Comparison of ENCODE assay signal across 23 cellular contexts in the genomic region with DNA sequence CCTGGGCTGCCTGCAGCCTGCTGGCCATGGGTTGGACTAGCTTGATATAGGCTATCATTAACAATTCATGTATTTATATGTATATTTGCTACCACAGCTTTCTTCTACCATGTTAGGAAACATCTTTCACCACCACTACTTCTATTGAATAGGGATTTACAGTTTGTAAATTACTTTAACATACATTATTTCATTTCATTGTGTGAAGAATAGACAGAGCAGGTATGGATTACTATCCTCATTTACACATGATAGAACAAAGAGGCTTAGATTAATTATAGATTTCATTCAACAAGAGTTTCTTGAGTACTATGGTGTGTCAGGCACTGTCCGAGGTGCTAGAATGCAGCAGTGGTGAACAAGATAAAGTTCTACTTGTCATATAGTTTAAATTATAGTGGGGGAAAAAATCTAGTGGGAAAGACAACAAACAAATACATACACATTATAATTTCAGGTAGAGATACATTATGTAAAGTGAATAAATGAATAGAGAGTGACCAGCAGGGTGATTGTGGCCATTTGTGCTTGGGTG. TPM values are rescaled to one million over a fixed set of nuclear protein-coding genes. Genes with fewer than 3 reads are reported as not detected.
DNase-seq lines count a peak whose midpoint lies in the region; ATAC-seq, FAIRE-seq and TF ChIP-seq lines count a peak whose summit lies in the region.
"Had no signal": no experiment of that assay in that cellular context is flagged by ENCODE, and none has a peak within 500 bp of the region (broad histone marks: within the 10 kb centered on the region; RNA-seq: fewer than 3 reads in every experiment).

No MANE protein-coding gene starts in this region.

- no peak overlapping the region for H3K23ac ChIP-seq in IMR-90 (ENCODE audit: low read depth, low read length)

- H3K9me3 ChIP-seq in HAP-1 (no peaks in the 10 kb centered on the region), IMR-90 (ENCODE audit: control insufficient read depth, insufficient read depth, low read length) (no peaks in the 10 kb centered on the region), K562 (replicated peaks; ENCODE audit: control insufficient read depth, insufficient read depth, low read depth, low read length) (no peaks in the 10 kb centered on the region), aorta (ENCODE audit: control insufficient read depth, low read length) (no peaks in the 10 kb centered on the region)
- H3K9me3 ChIP-seq in CD4-positive, alpha-beta T cell (ENCODE audit: control insufficient read depth, low read length): no peaks in the 10 kb centered on the region
- H3K9me3 ChIP-seq: Caco-2 had no signal

- BruUV-seq in IMR-90 (replicated peaks; lab: Mats Ljungman, UMichigan) (no TSS peak), K562 (replicated peaks; lab: Mats Ljungman, UMichigan) (no TSS peak)

- no peak overlapping the region for H3K4ac ChIP-seq in IMR-90 (ENCODE audit: low read depth, low read length)

- H2BK120ac ChIP-seq in IMR-90 (ENCODE audit: low read depth, low read length): no peak overlapping the region

- H3K79me2 ChIP-seq in K562 (ENCODE audit: control insufficient read depth, insufficient read depth, low read length): no peaks in the 10 kb centered on the region

- intact Hi-C loops in IMR-90 (cut with micrococcal nuclease) (no loop called here), K562 (cut with micrococcal nuclease) (no loop called here), aorta (cut with DNase I) (no loop called here)
- intact Hi-C loops in CD4-positive, alpha-beta T cell (cut with DNase I, micrococcal nuclease): no loop called here

- no peaks in the 10 kb centered on the region for H3K27me3 Mint-ChIP-seq in CD4-positive, alpha-beta T cell
- H3K27me3 Mint-ChIP-seq: CD4-positive, alpha-beta memory T cell had no signal

- TF ChIP-seq CTCF in IMR-90 (conservative IDR thresholded peaks at IDR 0.05; ENCODE audit: low read depth, low read length): no peak
- no peak for TF ChIP-seq CTCF in K562 (IDR thresholded peaks at IDR 0.05 in 2 of 3, conservative IDR thresholded peaks at IDR 0.05 in 1 of 3; ENCODE audit: insufficient read depth in 2 of 3, low read depth in 1 of 3, low read length in 3 of 3)
- TF ChIP-seq CTCF in CD4-positive, alpha-beta T cell (IDR thresholded peaks at IDR 0.05): no peak

- H4K8ac ChIP-seq in IMR-90 (ENCODE audit: low read depth in 2 of 2, low read length in 2 of 2): no peak overlapping the region

- no peak overlapping the region for H3K9ac ChIP-seq in IMR-90 (ENCODE audit: low read depth, low read length)
- H3K9ac ChIP-seq in K562 (ENCODE audit: insufficient read depth in 1 of 2, low read depth in 2 of 2, low read length in 2 of 2): no peak overlapping the region
- H3K9ac ChIP-seq: BLaER1 had no signal

- H3K27me3 ChIP-seq in HAP-1 (ENCODE audit: low read depth) (no peaks in the 10 kb centered on the region), IMR-90 (ENCODE audit: control insufficient read depth, insufficient read depth, low read length) (no peaks in the 10 kb centered on the region), K562 (ENCODE audit: control insufficient read depth in 2 of 2, insufficient read depth in 2 of 2, low read length in 2 of 2) (no peaks in the 10 kb centered on the region), aorta (ENCODE audit: control insufficient read depth in 1 of 2, insufficient read depth in 2 of 2, low read length in 1 of 2) (no peaks in the 10 kb centered on the region)
- no peaks in the 10 kb centered on the region for H3K27me3 ChIP-seq in CD4-positive, alpha-beta T cell (ENCODE audit: control insufficient read depth, insufficient read depth, low read length)
- H3K27me3 ChIP-seq: BLaER1 had no signal

- H3K79me1 ChIP-seq in IMR-90 (ENCODE audit: low read depth in 1 of 2, low read length in 2 of 2): peaks cover 4 to 7% of the 10 kb centered on the region in 2 experiments; a peak in 3 of 4 replicates

- H3K27ac ChIP-seq in IMR-90 (ENCODE audit: insufficient read depth, low read length): no peak overlapping the region
- no peak overlapping the region for H3K27ac ChIP-seq in K562 (ENCODE audit: extremely low read depth, low read depth, low read length)
- H3K27ac ChIP-seq in aorta (ENCODE audit: low read depth in 1 of 2, low read length in 2 of 2): no peak overlapping the region
- H3K27ac ChIP-seq in CD4-positive, alpha-beta T cell (ENCODE audit: low read depth, low read length): no peak overlapping the region
- no peak overlapping the region for H3K27ac ChIP-seq in caudate nucleus (ENCODE audit: low read depth, low read length)
- H3K27ac ChIP-seq: BLaER1 had no signal

- H3K9me1 ChIP-seq in IMR-90 (ENCODE audit: insufficient read depth, low read length) (peaks cover 2% of the 10 kb centered on the region; the same call in 1 of the 2 replicates), K562 (ENCODE audit: control insufficient read depth, insufficient read depth, low read length) (no peaks in the 10 kb centered on the region)

- no peak overlapping the region for H2AFZ ChIP-seq in IMR-90 (replicated peaks; ENCODE audit: low read length, poor library complexity)
- no peak overlapping the region for H2AFZ ChIP-seq in K562 (ENCODE audit: low read depth, low read length)

- in situ Hi-C loops in HAP-1 (cut with MboI; ENCODE audit: low sequenced_read_pairs): no loop called here
- in situ Hi-C loops in IMR-90 (cut with MboI; ENCODE audit: low sequenced_read_pairs): no loop called here
- in situ Hi-C loops in K562 (cut with MboI): no loop called here

- TF ChIP-seq POLR2A in IMR-90 (IDR thresholded peaks at IDR 0.05; ENCODE audit: low read depth, low read length) (no peak), K562 (conservative IDR thresholded peaks at IDR 0.05) (no peak)

- no peak overlapping the region for H3K18ac ChIP-seq in IMR-90 (ENCODE audit: low read depth, low read length)

- TF ChIP-seq EP300 in K562 (IDR thresholded peaks at IDR 0.05; ENCODE audit: low read length): no peak

- no CpG with 5 or more reads among the region's 1 CpG for WGBS in IMR-90 (ENCODE audit: extremely low coverage in 2 of 2, insufficient read length in 1 of 2), 2 experiments
- WGBS in K562 (ENCODE audit: insufficient coverage, low coverage, missing lambda C conversion rate): 67% methylated on average over 1 of the region's 1 CpG
- WGBS in aorta, 2 donors: 80 to 84% methylated on average over 1 of the region's 1 CpG

- no peak overlapping the region for H3K56ac ChIP-seq in IMR-90 (ENCODE audit: extremely low read depth, insufficient read depth, low read length)

- H2BK5ac ChIP-seq in IMR-90 (ENCODE audit: low read depth, low read length, poor library complexity, severe bottlenecking): no peak overlapping the region

- H3K4me2 ChIP-seq in IMR-90 (ENCODE audit: low read depth, low read length): no peak overlapping the region
- H3K4me2 ChIP-seq in K562 (ENCODE audit: insufficient read depth, low read length): no peak overlapping the region
- H3K4me2 ChIP-seq: BLaER1 had no signal

- H3K27ac Mint-ChIP-seq in CD4-positive, alpha-beta T cell: no peak overlapping the region
- H3K27ac Mint-ChIP-seq: HFFc6 had no signal

- H3K36me3 ChIP-seq in HAP-1 (replicated peaks) (peaks cover 15% of the 10 kb centered on the region), IMR-90 (ENCODE audit: control insufficient read depth, insufficient read depth, low read length) (peaks cover 11% of the 10 kb centered on the region), K562 (ENCODE audit: control insufficient read depth, insufficient read depth, low read length) (peaks cover 22% of the 10 kb centered on the region; the same call in 2 of the 3 replicates), aorta (ENCODE audit: control insufficient read depth in 1 of 2, insufficient read depth in 2 of 2, low read length in 1 of 2) (peaks cover 0 to 1% of the 10 kb centered on the region in 2 donors)

- no peak overlapping the region for H3K14ac ChIP-seq in IMR-90 (replicated peaks; ENCODE audit: low read depth, low read length)

- H3K4me3 ChIP-seq in HAP-1 (no peak overlapping the region), IMR-90 (ENCODE audit: insufficient read depth, low read depth, low read length) (no peak overlapping the region), K562 (no peak overlapping the region), aorta (ENCODE audit: low read length in 2 of 2) (no peak overlapping the region)
- H3K4me3 ChIP-seq: BLaER1 had no signal

- no peak overlapping the region for H2AK9ac ChIP-seq in IMR-90 (replicated peaks; ENCODE audit: low read depth, low read length, poor library complexity)

- H2BK15ac ChIP-seq in IMR-90 (ENCODE audit: low read depth, low read length): no peak overlapping the region

- H2BK20ac ChIP-seq in IMR-90 (ENCODE audit: low read depth, low read length): no peak overlapping the region

- H4K91ac ChIP-seq in IMR-90 (ENCODE audit: insufficient read depth, low read depth, low read length): no peak overlapping the region

- no peak for ATAC-seq in IMR-90 (ENCODE audit: low read depth)
- ATAC-seq in K562: no peak
- no peak for ATAC-seq in aorta (ENCODE audit: low FRiP score)
- no peak for ATAC-seq in CD4-positive, alpha-beta T cell (ENCODE audit: poor library complexity)
- ATAC-seq: Right ventricle myocardium inferior had no signal

- no peak overlapping the region for H3K4me3 Mint-ChIP-seq in CD4-positive, alpha-beta T cell
- H3K4me3 Mint-ChIP-seq: CD4-positive, alpha-beta memory T cell; HFFc6 had no signal

- no peak for FAIRE-seq in K562 (lab: Jason Lieb, UNC)
- FAIRE-seq: G401.6 had no signal

- H3K4me1 ChIP-seq in HAP-1: peaks cover 9% of the 10 kb centered on the region
- H3K4me1 ChIP-seq in IMR-90 (ENCODE audit: control insufficient read depth, insufficient read depth, low read length): no peaks in the 10 kb centered on the region
- H3K4me1 ChIP-seq in K562 (replicated peaks in 1 of 2; ENCODE audit: control insufficient read depth in 2 of 2, insufficient read depth in 2 of 2, low read length in 2 of 2): no peaks in the 10 kb centered on the region
- H3K4me1 ChIP-seq in aorta (ENCODE audit: control insufficient read depth in 1 of 2, insufficient read depth in 2 of 2, low read length in 2 of 2): peaks cover 0 to 3% of the 10 kb centered on the region in 2 donors
- H3K4me1 ChIP-seq: BLaER1 had no signal

- POLR2A ChIA-PET in IMR-90 (lab: Charles Lee; ENCODE audit: unreplicated experiment): no interaction called here
- POLR2A ChIA-PET in K562 (lab: Yijun Ruan, JAX): no interaction called here
- POLR2A ChIA-PET in CD4-positive, alpha-beta T cell (lab: Charles Lee): no interaction called here

- dilution Hi-C loops in IMR-90 (cut with HindIII; ENCODE audit: low sequenced_read_pairs, unreplicated experiment): no loop called here

- H2AK5ac ChIP-seq in IMR-90 (ENCODE audit: low read depth, low read length): no peak overlapping the region

- CTCF ChIA-PET in IMR-90 (lab: Yijun Ruan, JAX): no interaction called here
- CTCF ChIA-PET in K562 (lab: Yijun Ruan, JAX; ENCODE audit: low intra/inter-chr PET ratio): no interaction called here
- CTCF ChIA-PET in CD4-positive, alpha-beta T cell (lab: Charles Lee): no interaction called here

- H4K20me1 ChIP-seq in IMR-90 (ENCODE audit: insufficient read depth, low read length) (no peaks in the 10 kb centered on the region), K562 (replicated peaks; ENCODE audit: control insufficient read depth, insufficient read depth, low read length) (no peaks in the 10 kb centered on the region)

- DNase-seq in HAP-1 (ENCODE audit: low spot score in 2 of 2) (peak; percentile 73 to 92), IMR-90 (peak; percentile 3), K562 (ENCODE audit: extremely low read depth in 1 of 4, low spot score in 3 of 4) (no peak), myocyte (ENCODE audit: low read depth) (peak; percentile 3), aorta (no peak), caudate nucleus (lab: John Stamatoyannopoulos, UW) (no peak)
- no peak for DNase-seq in CD4-positive, alpha-beta T cell
- DNase-seq: ACHN; Caco-2; CD4-positive, alpha-beta memory T cell; DMS153; HFFc6; Karpas-422; NCI-H1694 treated with DMSO at 0.1 percent for 48 hours; NCI-H2081 treated with DMSO at 0.1 percent for 48 hours; NCI-H2171 treated with DMSO at 0.1 percent for 48 hours; NCI-H524 treated with DMSO at 0.1 percent for 48 hours; NCI-H82; OCI-M1; SW 1271 had no signal

- H3K4me1 Mint-ChIP-seq in CD4-positive, alpha-beta T cell (ENCODE audit: low read depth): peaks cover 6% of the 10 kb centered on the region

- no peak for TF ChIP-seq RAD21 in IMR-90 (IDR thresholded peaks at IDR 0.05; ENCODE audit: low read length)
- TF ChIP-seq RAD21 in K562 (CRISPR knock-in tag; conservative IDR thresholded peaks at IDR 0.05 in 1 of 2, IDR thresholded peaks at IDR 0.05 in 1 of 2): no peak

- peaks cover 46% of the 10 kb centered on the region for H3K36me3 Mint-ChIP-seq in CD4-positive, alpha-beta T cell (ENCODE audit: low read depth)

- no peak overlapping the region for H4K5ac ChIP-seq in IMR-90 (ENCODE audit: low read depth, low read length)

- no peaks in the 10 kb centered on the region for H3K9me3 Mint-ChIP-seq in CD4-positive, alpha-beta T cell
- H3K9me3 Mint-ChIP-seq: CD4-positive, alpha-beta memory T cell; HFFc6 had no signal

RNA-seq across cellular contexts. Expression of a gene that starts 20.6 kb away (rescaled TPM):
- total RNA-seq in IMR-90 (2012; rRNA removed) (24.9 and 35.0 TPM in 2 replicates), K562 (2014; rRNA removed) (20.1 and 20.8 TPM in 2 replicates), K562 (2014; rRNA removed; fragmentation: Illumina TruSeq; extraction: Trizol) (20.9 and 26.7 TPM in 2 replicates), K562 (2015; rRNA removed; fragmentation: Illumina TruSeq; extraction: Trizol) (21.4 and 22.1 TPM in 2 replicates), K562 (2021) (20.4 and 21.2 TPM in 2 replicates), myocyte (28.1 and 35.3 TPM in 2 replicates), aorta (10 to 100 TPM; 37.4 to 43.1 TPM)
- polyA plus RNA-seq in IMR-90 (2012; rRNA removed) (7.7 and 9.7 TPM in 2 replicates), K562 (2011; rRNA removed) (12.2 and 15.9 TPM in 2 replicates), K562 (2014; fragmentation: Illumina TruSeq; extraction: Trizol) (14.9 and 15.7 TPM in 2 replicates), K562 (2014; fragmentation: Nextera tagmentation; extraction: Ambion mirVana) (10 to 100 TPM in 1 of 2 experiments, 1 to 10 TPM in 1; 9.3 to 13.3 TPM), K562 (2014; rRNA removed) (15.7 and 16.0 TPM in 2 replicates), aorta (1 to 10 TPM; 8.6 to 9.0 TPM)
- 4.1 and 5.0 TPM in 2 replicates for polyA plus RNA-seq in IMR-90 (2012; cell fraction: cytosol; rRNA removed)
- 8.1 and 27.6 TPM in 2 replicates for polyA plus RNA-seq in IMR-90 (2012; cell fraction: nucleus; rRNA removed; ENCODE audit: low replicate concordance)
- total RNA-seq in K562 (2011; cell fraction: chromatin; rRNA removed; ENCODE audit: low replicate concordance): 27.4 and 67.4 TPM in 2 replicates
- 15.8 and 20.4 TPM in 2 replicates for total RNA-seq in K562 (2011; cell fraction: nucleolus; rRNA removed)
- total RNA-seq in K562 (2011; cell fraction: nucleoplasm; rRNA removed): 33.9 and 50.8 TPM in 2 replicates
- polyA plus RNA-seq in K562 (2011; cell fraction: cytosol; rRNA removed): 8.9 and 11.0 TPM in 2 replicates
- polyA plus RNA-seq in K562 (2011; cell fraction: nucleus; rRNA removed): 16.9 and 18.1 TPM in 2 replicates
- 8.7 and 9.5 TPM in 2 replicates for polyA plus RNA-seq in K562 (2012)
- 24.5 and 26.7 TPM in 2 replicates for polyA minus RNA-seq in K562 (2011; rRNA and poly(A)+ RNA removed)
- 7.0 and 9.0 TPM in 2 replicates for polyA minus RNA-seq in K562 (2011; cell fraction: cytosol; rRNA and poly(A)+ RNA removed)
- polyA minus RNA-seq in K562 (2011; cell fraction: nucleus; rRNA and poly(A)+ RNA removed): 37.7 and 53.9 TPM in 2 replicates
- 10.7 TPM for polyA plus RNA-seq in myocyte (2012)
- total RNA-seq in CD4-positive, alpha-beta T cell: 10 to 100 TPM; 54.5 to 56.5 TPM

RNA-seq across cellular contexts. Expression of a gene that starts 20.9 kb away (rescaled TPM):
- 17.4 and 22.2 TPM in 2 replicates for total RNA-seq in IMR-90 (2012; rRNA removed)
- 15.4 and 21.6 TPM in 2 replicates for polyA plus RNA-seq in IMR-90 (2012; rRNA removed)
- polyA plus RNA-seq in IMR-90 (2012; cell fraction: cytosol; rRNA removed): 3.1 and 5.7 TPM in 2 replicates
- polyA plus RNA-seq in IMR-90 (2012; cell fraction: nucleus; rRNA removed; ENCODE audit: low replicate concordance): 9.7 and 54.2 TPM in 2 replicates
- 21.1 and 36.0 TPM in 2 replicates for total RNA-seq in K562 (2011; cell fraction: chromatin; rRNA removed; ENCODE audit: low replicate concordance)
- total RNA-seq in K562 (2011; cell fraction: nucleolus; rRNA removed): 12.8 and 13.3 TPM in 2 replicates
- total RNA-seq in K562 (2011; cell fraction: nucleoplasm; rRNA removed): 19.5 and 20.5 TPM in 2 replicates
- total RNA-seq in K562 (2014; rRNA removed): 13.6 and 14.1 TPM in 2 replicates
- 20.1 and 20.3 TPM in 2 replicates for total RNA-seq in K562 (2014; rRNA removed; fragmentation: Illumina TruSeq; extraction: Trizol)
- total RNA-seq in K562 (2015; rRNA removed; fragmentation: Illumina TruSeq; extraction: Trizol): 25.1 and 26.0 TPM in 2 replicates
- total RNA-seq in K562 (2021): 18.1 and 19.3 TPM in 2 replicates
- 18.3 and 20.7 TPM in 2 replicates for polyA plus RNA-seq in K562 (2011; rRNA removed)
- 4.8 and 9.3 TPM in 2 replicates for polyA plus RNA-seq in K562 (2011; cell fraction: cytosol; rRNA removed)
- 46.1 and 62.4 TPM in 2 replicates for polyA plus RNA-seq in K562 (2011; cell fraction: nucleus; rRNA removed)
- 14.5 and 16.2 TPM in 2 replicates for polyA plus RNA-seq in K562 (2012)
- 18.3 and 24.0 TPM in 2 replicates for polyA plus RNA-seq in K562 (2014; fragmentation: Illumina TruSeq; extraction: Trizol)
- polyA plus RNA-seq in K562 (2014; fragmentation: Nextera tagmentation; extraction: Ambion mirVana): 10 to 100 TPM; 21.5 to 30.1 TPM
- polyA plus RNA-seq in K562 (2014; rRNA removed): 28.5 and 30.5 TPM in 2 replicates
- polyA minus RNA-seq in K562 (2011; rRNA and poly(A)+ RNA removed): 16.4 and 19.0 TPM in 2 replicates
- 4.9 and 6.0 TPM in 2 replicates for polyA minus RNA-seq in K562 (2011; cell fraction: cytosol; rRNA and poly(A)+ RNA removed)
- 19.4 and 32.9 TPM in 2 replicates for polyA minus RNA-seq in K562 (2011; cell fraction: nucleus; rRNA and poly(A)+ RNA removed)
- 15.3 and 26.8 TPM in 2 replicates for total RNA-seq in myocyte
- 19.6 TPM for polyA plus RNA-seq in myocyte (2012)
- 10 to 100 TPM; 27.7 to 28.7 TPM for total RNA-seq in aorta
- 10 to 100 TPM; 24.8 to 41.7 TPM for polyA plus RNA-seq in aorta
- 10 to 100 TPM; 34.3 to 39.9 TPM for total RNA-seq in CD4-positive, alpha-beta T cell

Comparison
In these comparisons a context has a peak if more than half of its experiments do, and no peak if none do; other contexts are left out.
1. DNase-seq: peak in HAP-1 (2 of 2), IMR-90 (single experiment) and myocyte (single experiment); none in K562 (0 of 4), aorta (0 of 2), CD4-positive, alpha-beta T cell (0 of 10) and caudate nucleus (0 of 61).